ENCODE assay signal across 11 cellular contexts in the genomic region with DNA sequence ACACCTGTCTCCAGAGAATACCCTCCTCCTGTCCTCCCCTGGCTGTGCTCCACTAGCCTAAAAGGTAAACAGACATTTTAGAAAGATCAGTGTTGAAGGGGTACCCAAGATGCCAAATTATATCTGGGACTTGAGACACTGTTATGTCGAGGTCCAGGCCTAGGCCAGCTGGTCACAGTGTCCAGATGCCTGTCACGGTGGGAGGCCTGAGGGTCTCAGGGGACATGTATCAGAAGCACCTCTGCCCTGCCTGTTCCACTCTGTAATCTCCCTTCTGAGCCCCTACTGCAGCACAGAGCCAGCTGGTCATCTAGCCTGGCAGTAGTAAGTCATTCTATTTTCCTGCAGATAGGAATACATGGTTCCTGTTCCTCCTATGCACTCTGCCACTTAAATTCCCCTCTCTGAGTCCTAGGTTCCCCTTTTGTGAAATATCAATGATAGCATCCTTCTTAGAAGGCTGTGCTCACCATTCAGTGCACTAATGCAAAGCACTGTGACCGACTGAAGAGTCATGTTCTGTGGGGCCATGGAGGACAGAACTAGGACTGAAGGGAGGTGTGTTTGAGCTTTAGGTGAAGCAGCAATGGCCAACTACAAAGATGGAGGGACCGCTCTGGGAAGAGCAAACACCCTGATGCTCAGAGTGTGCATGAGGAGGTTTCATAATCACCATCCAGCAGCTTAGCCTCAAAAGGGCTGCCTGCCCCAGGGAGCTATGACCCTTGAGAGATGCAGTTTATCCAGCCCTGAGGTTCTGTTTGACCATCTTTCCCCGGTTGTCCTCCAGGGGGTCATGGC.
"Had no signal": no experiment of that assay in that cellular context is flagged by ENCODE, and none has a peak within 500 bp of the region (broad histone marks: within the 10 kb centered on the region; RNA-seq: fewer than 3 reads in every experiment).

No MANE protein-coding gene starts in this region.

- ATAC-seq: left lung had no signal

- H3K9me3 Mint-ChIP-seq: nephron had no signal

- H3K36me3 ChIP-seq: esophagus squamous epithelium, left lung, tibial nerve had no signal

- H3K27me3 ChIP-seq: tibial nerve had no signal

- H3K9me3 ChIP-seq: esophagus squamous epithelium, left lung, tibial nerve had no signal

- H3K27ac ChIP-seq: left lung had no signal

- DNase-seq: activated CD4-positive, CD25-positive, alpha-beta regulatory T cell; activated gamma-delta T cell treated with Interleukin-2 at 50 U/mL for 16 hours; activated T-cell treated with anti-CD3 and anti-CD28 coated beads, Interleukin-2, amount 50 U/mL, for 48 hours; aorta; esophagus squamous epithelium; glutamatergic neuron; left lung; mesendoderm; T-helper 1 cell had no signal

- H3K4me3 ChIP-seq: esophagus squamous epithelium, left lung, tibial nerve had no signal
